9 cellular contexts compared by ENCODE assay signal in the genomic region with DNA sequence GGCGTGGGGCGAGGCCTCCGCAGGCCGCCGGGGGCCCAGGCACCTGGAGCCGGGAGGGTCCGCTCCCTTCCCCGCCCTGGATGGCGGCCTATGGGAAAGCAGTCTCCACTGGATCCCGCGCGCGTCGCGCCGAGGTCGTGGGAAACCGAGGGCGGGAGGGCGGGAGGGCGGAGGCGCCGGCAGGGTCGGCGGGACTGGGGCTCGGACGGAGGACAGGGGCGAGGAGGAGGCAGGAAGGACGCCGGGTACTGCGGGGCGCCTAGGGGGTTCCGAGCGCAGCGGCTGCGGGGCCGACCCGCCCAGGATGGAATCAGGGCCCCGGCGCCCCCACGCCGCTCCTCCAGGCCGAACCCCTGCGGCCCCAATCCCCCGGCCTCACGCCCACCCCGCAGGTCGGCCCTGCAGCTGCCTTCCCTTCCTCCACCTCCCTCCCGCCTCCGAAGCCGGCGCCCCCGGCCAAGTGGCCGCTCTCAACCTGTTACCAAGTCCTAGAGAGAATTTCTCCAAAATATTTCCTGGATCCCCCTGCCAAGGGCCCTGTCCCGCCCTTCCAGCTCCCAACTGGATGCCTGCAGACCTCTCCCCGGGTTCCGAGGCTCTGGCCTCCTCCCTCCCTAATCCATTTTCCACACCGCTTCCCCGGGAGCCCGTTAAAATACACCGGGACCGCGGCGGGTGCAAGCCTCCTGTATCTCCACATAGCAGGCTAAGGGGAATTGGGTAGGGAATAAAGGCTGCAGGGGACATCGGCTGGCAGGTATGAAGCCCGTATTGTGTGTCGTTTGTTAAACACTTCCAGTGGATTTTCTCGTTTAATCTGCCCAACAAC.
DNase-seq lines count a peak whose midpoint lies in the region; FAIRE-seq and TF ChIP-seq lines count a peak whose summit lies in the region.
"Had no signal": no experiment of that assay in that cellular context is flagged by ENCODE, and none has a peak within 500 bp of the region (broad histone marks: within the 10 kb centered on the region; RNA-seq: fewer than 3 reads in every experiment).

No MANE protein-coding gene starts in this region.

- TF ChIP-seq CTCF in astrocyte (IDR thresholded peaks at IDR 0.05; ENCODE audit: insufficient read depth, low read depth, low read length) = no peak

- H3K9ac ChIP-seq in astrocyte (ENCODE audit: low read length) (peak overlapping the region; percentile 48), skeletal muscle tissue (ENCODE audit: low read depth in 1 of 3, low read length in 3 of 3) (peak overlapping the region; percentile 51 to 70 (median 69))

- H3K27me3 ChIP-seq in astrocyte (ENCODE audit: insufficient read depth, low read length) (peaks cover 56% of the 10 kb centered on the region), skeletal muscle tissue (ENCODE audit: control insufficient read depth in 3 of 3, insufficient read depth in 3 of 3, low read length in 3 of 3) (peaks cover 26 to 56% (median 49%) of the 10 kb centered on the region in 3 donors)

- H3K4me3 Mint-ChIP-seq in T-helper 2 cell treated with Interferon-gamma antibody and Interleukin-4, amounts not matched to agents 5 μg/mL and 100 μg/mL, for 36 hours = peak overlapping the region; percentile 83
- H3K4me3 Mint-ChIP-seq in astrocyte (ENCODE audit: unreplicated experiment) = peak overlapping the region; percentile 66

- no peak for FAIRE-seq in astrocyte (lab: Jason Lieb, UNC)
- FAIRE-seq: G401.6 had no signal

- H3K4me3 ChIP-seq in astrocyte (ENCODE audit: insufficient read depth, low read depth, low read length) (peak overlapping the region; percentile 49), iPS-18c (ENCODE audit: insufficient read depth, low read depth, low read length) (peak overlapping the region; percentile 63), skeletal muscle tissue (ENCODE audit: low read length in 3 of 3) (peak overlapping the region; percentile 60 to 63 (median 61))

- H3K79me2 ChIP-seq in astrocyte (ENCODE audit: insufficient read depth, low read length) = no peaks in the 10 kb centered on the region

- H3K36me3 ChIP-seq in astrocyte (ENCODE audit: insufficient read depth, low read length) (no peaks in the 10 kb centered on the region), skeletal muscle tissue (ENCODE audit: control insufficient read depth in 3 of 3, insufficient read depth in 3 of 3, low read length in 3 of 3) (peaks cover 0 to 7% (median 4%) of the 10 kb centered on the region in 3 donors)

- peaks cover 7% of the 10 kb centered on the region for H3K27me3 Mint-ChIP-seq in T-helper 2 cell treated with Interferon-gamma antibody and Interleukin-4, amounts not matched to agents 5 μg/mL and 100 μg/mL, for 36 hours (ENCODE audit: low read depth)
- peaks cover 56% of the 10 kb centered on the region for H3K27me3 Mint-ChIP-seq in astrocyte (ENCODE audit: low read depth, unreplicated experiment)

- no peak for DNase-seq in T-helper 2 cell treated with Interferon-gamma antibody and Interleukin-4, amounts not matched to agents 5 μg/mL and 100 μg/mL, for 36 hours (ENCODE audit: low spot score)
- no peak for DNase-seq in T-helper 2 cell
- DNase-seq in astrocyte (ENCODE audit: low read depth) = no peak
- DNase-seq in SW 1271 (lab: John Stamatoyannopoulos, UW) = no peak
- no peak for DNase-seq in stimulated activated CD4-positive, alpha-beta T cell treated with anti-CD3 and anti-CD28 coated beads, Interleukin-4, amount 100 ng/mL, for 4 hours
- DNase-seq in NCI-H1930 (lab: John Stamatoyannopoulos, UW) = no peak

- H3K4me1 ChIP-seq in astrocyte (ENCODE audit: insufficient read depth, low read length) (no peaks in the 10 kb centered on the region), skeletal muscle tissue (ENCODE audit: control insufficient read depth in 3 of 3, insufficient read depth in 3 of 3, low read length in 3 of 3) (peaks cover 11 to 23% (median 18%) of the 10 kb centered on the region in 3 donors)

- peaks cover 62% of the 10 kb centered on the region for H3K4me1 Mint-ChIP-seq in T-helper 2 cell treated with Interferon-gamma antibody and Interleukin-4, amounts not matched to agents 5 μg/mL and 100 μg/mL, for 36 hours (ENCODE audit: low read depth)
- peaks cover 6% of the 10 kb centered on the region for H3K4me1 Mint-ChIP-seq in astrocyte (ENCODE audit: low read depth, unreplicated experiment)

- H3K9me3 Mint-ChIP-seq in T-helper 2 cell treated with Interferon-gamma antibody and Interleukin-4, amounts not matched to agents 5 μg/mL and 100 μg/mL, for 36 hours = no peaks in the 10 kb centered on the region
- H3K9me3 Mint-ChIP-seq in astrocyte (ENCODE audit: unreplicated experiment) = peaks cover 17% of the 10 kb centered on the region

- peaks cover 3% of the 10 kb centered on the region for H3K9me3 ChIP-seq in astrocyte (ENCODE audit: insufficient read depth, low read depth, low read length)
- no peaks in the 10 kb centered on the region for H3K9me3 ChIP-seq in iPS-18c (ENCODE audit: control insufficient read depth, insufficient read depth, low read length)
- H3K9me3 ChIP-seq in skeletal muscle tissue (ENCODE audit: control insufficient read depth in 3 of 3, low read length in 3 of 3) = no peaks in the 10 kb centered on the region

- peaks cover 10% of the 10 kb centered on the region for H3K36me3 Mint-ChIP-seq in T-helper 2 cell treated with Interferon-gamma antibody and Interleukin-4, amounts not matched to agents 5 μg/mL and 100 μg/mL, for 36 hours (ENCODE audit: low read depth)
- peaks cover 5% of the 10 kb centered on the region for H3K36me3 Mint-ChIP-seq in astrocyte (ENCODE audit: low read depth, unreplicated experiment)

- H3K27ac ChIP-seq in astrocyte (ENCODE audit: low read depth, low read length) (no peak overlapping the region), skeletal muscle tissue (ENCODE audit: low read depth, low read length) (no peak overlapping the region)

- H3K4me2 ChIP-seq in astrocyte (ENCODE audit: low read length) = peak overlapping the region; percentile 89

- H2AFZ ChIP-seq in astrocyte (ENCODE audit: low read depth, low read length) = peak overlapping the region; percentile 60

- H3K27ac Mint-ChIP-seq in T-helper 2 cell treated with Interferon-gamma antibody and Interleukin-4, amounts not matched to agents 5 μg/mL and 100 μg/mL, for 36 hours = peak overlapping the region; percentile 93
- H3K27ac Mint-ChIP-seq in astrocyte (ENCODE audit: unreplicated experiment) = no peak overlapping the region

- no peaks in the 10 kb centered on the region for H4K20me1 ChIP-seq in astrocyte (ENCODE audit: insufficient read depth, low read length)
